ENCODE assay signal across 9 cellular contexts in genomic region chr19:10462042-10462441, GRCh38. TPM values are rescaled to one million over a fixed set of nuclear protein-coding genes. Genes with fewer than 3 reads are reported as not detected.
A peak's percentile ranks its signal among the peaks of the same experiment; 100 is the strongest.
DNase-seq lines count a peak whose midpoint lies in the region; ATAC-seq and TF ChIP-seq lines count a peak whose summit lies in the region.
"Not testable (repeated sequence)": the region's sequence is repeated elsewhere in the genome, so short reads cannot be mapped to it uniquely, and the experiment has no call there.
"Had no signal": no experiment of that assay in that cellular context is flagged by ENCODE, and none has a peak within 500 bp of the region (broad histone marks: within the 10 kb centered on the region; RNA-seq: fewer than 3 reads in every experiment).

No MANE protein-coding gene starts in this region.

- H3K4me1 ChIP-seq in HUES6 (ENCODE audit: control insufficient read depth, insufficient read depth, low read length); RWPE2 (ENCODE audit: insufficient read depth, poor library complexity, severe bottlenecking); effector memory CD4-positive, alpha-beta T cell (ENCODE audit: control insufficient read depth, insufficient read depth, low read length, poor library complexity, severe bottlenecking); iPS-18a (ENCODE audit: control insufficient read depth, low read depth, low read length): not testable (repeated sequence)

- not testable (repeated sequence) for H3K9me3 Mint-ChIP-seq in CD14-positive monocyte; activated naive CD4-positive, alpha-beta T cell treated with anti-CD3 and anti-CD28 coated beads, Interleukin-2, amount 50 U/mL, for 24 hours; natural killer cell treated with Interleukin-12 subunit alpha and Interleukin-12 subunit beta and Interleukin-15 and Interleukin-18, amount 100 ng/mL, for 72 hours; stimulated activated effector memory CD8-positive, alpha-beta T cell treated with anti-CD3 and anti-CD28 coated beads, Interleukin-12 subunit alpha, Interleukin-12 subunit beta, amount 100 ng/mL, for 72 hours

- not testable (repeated sequence) for H3K27ac Mint-ChIP-seq in CD14-positive monocyte; activated naive CD4-positive, alpha-beta T cell treated with anti-CD3 and anti-CD28 coated beads, Interleukin-2, amount 50 U/mL, for 24 hours; natural killer cell treated with Interleukin-12 subunit alpha and Interleukin-12 subunit beta and Interleukin-15 and Interleukin-18, amount 100 ng/mL, for 72 hours
- peak overlapping the region; percentile 34 for H3K27ac Mint-ChIP-seq in stimulated activated effector memory CD8-positive, alpha-beta T cell treated with anti-CD3 and anti-CD28 coated beads, Interleukin-12 subunit alpha, Interleukin-12 subunit beta, amount 100 ng/mL, for 72 hours

- not testable (repeated sequence) for DNase-seq in CD14-positive monocyte (ENCODE audit: low spot score); RWPE2 (ENCODE audit: low spot score); effector memory CD4-positive, alpha-beta T cell; natural killer cell treated with Interleukin-12 subunit alpha and Interleukin-12 subunit beta and Interleukin-15 and Interleukin-18, amount 100 ng/mL, for 72 hours (ENCODE audit: low spot score); stimulated activated effector memory CD8-positive, alpha-beta T cell treated with anti-CD3 and anti-CD28 coated beads, Interleukin-12 subunit alpha, Interleukin-12 subunit beta, amount 100 ng/mL, for 72 hours (ENCODE audit: low spot score in 2 of 2)

- H3K27ac ChIP-seq in HUES6 (ENCODE audit: low read depth, low read length); RWPE2 (ENCODE audit: poor library complexity, severe bottlenecking); effector memory CD4-positive, alpha-beta T cell (ENCODE audit: insufficient read depth, low read length, poor library complexity, severe bottlenecking); iPS-18a (ENCODE audit: low read length): not testable (repeated sequence)

- intact Hi-C loops in CD14-positive monocyte (cut with micrococcal nuclease) = loop anchor here in 1 of 2 donors (5.0 kb wide), 1 partner anchor 105 kb away; the partner anchor contains the start of genes CDKN2D and KRI1

- H3K9ac ChIP-seq in HUES6 (ENCODE audit: low read length); iPS-18a (ENCODE audit: low read length): not testable (repeated sequence)

- H3K36me3 ChIP-seq in HUES6 (ENCODE audit: control insufficient read depth, insufficient read depth, low read length); RWPE2 (ENCODE audit: low read depth); effector memory CD4-positive, alpha-beta T cell (ENCODE audit: control insufficient read depth, insufficient read depth, low read length); iPS-18a (ENCODE audit: control insufficient read depth, low read depth, low read length): not testable (repeated sequence)

- peaks cover 26 to 52% of the 10 kb centered on the region in 2 donors for H3K36me3 Mint-ChIP-seq in CD14-positive monocyte
- H3K36me3 Mint-ChIP-seq in activated naive CD4-positive, alpha-beta T cell treated with anti-CD3 and anti-CD28 coated beads, Interleukin-2, amount 50 U/mL, for 24 hours; natural killer cell treated with Interleukin-12 subunit alpha and Interleukin-12 subunit beta and Interleukin-15 and Interleukin-18, amount 100 ng/mL, for 72 hours: not testable (repeated sequence)
- peaks cover 89% of the 10 kb centered on the region for H3K36me3 Mint-ChIP-seq in stimulated activated effector memory CD8-positive, alpha-beta T cell treated with anti-CD3 and anti-CD28 coated beads, Interleukin-12 subunit alpha, Interleukin-12 subunit beta, amount 100 ng/mL, for 72 hours

- peaks cover 2 to 12% (median 11%) of the 10 kb centered on the region in 3 donors for H3K27me3 Mint-ChIP-seq in CD14-positive monocyte (ENCODE audit: low read depth in 3 of 3)
- H3K27me3 Mint-ChIP-seq in activated naive CD4-positive, alpha-beta T cell treated with anti-CD3 and anti-CD28 coated beads, Interleukin-2, amount 50 U/mL, for 24 hours; natural killer cell treated with Interleukin-12 subunit alpha and Interleukin-12 subunit beta and Interleukin-15 and Interleukin-18, amount 100 ng/mL, for 72 hours: not testable (repeated sequence)

- H3K4me3 ChIP-seq in HUES6 (ENCODE audit: low read depth, low read length) (peak overlapping the region; percentile 72), RWPE2 (ENCODE audit: severe bottlenecking) (peak overlapping the region; percentile 28), iPS-18a (ENCODE audit: low read length) (peak overlapping the region; percentile 78)
- peak overlapping the region; percentile 44 for H3K4me3 ChIP-seq in effector memory CD4-positive, alpha-beta T cell (ENCODE audit: insufficient read depth, low read depth, low read length, poor library complexity, severe bottlenecking)

- not testable (repeated sequence) for TF ChIP-seq CTCF in CD14-positive monocyte (IDR thresholded peaks at IDR 0.05); RWPE2 (IDR thresholded peaks at IDR 0.05; ENCODE audit: poor library complexity, severe bottlenecking)

- H3K4me3 Mint-ChIP-seq in CD14-positive monocyte = peak overlapping the region; percentile 37 to 72
- H3K4me3 Mint-ChIP-seq in activated naive CD4-positive, alpha-beta T cell treated with anti-CD3 and anti-CD28 coated beads, Interleukin-2, amount 50 U/mL, for 24 hours = peak overlapping the region; percentile 55
- peak overlapping the region; percentile 23 for H3K4me3 Mint-ChIP-seq in natural killer cell treated with Interleukin-12 subunit alpha and Interleukin-12 subunit beta and Interleukin-15 and Interleukin-18, amount 100 ng/mL, for 72 hours
- H3K4me3 Mint-ChIP-seq in stimulated activated effector memory CD8-positive, alpha-beta T cell treated with anti-CD3 and anti-CD28 coated beads, Interleukin-12 subunit alpha, Interleukin-12 subunit beta, amount 100 ng/mL, for 72 hours = not testable (repeated sequence)

- H3K27me3 ChIP-seq in HUES6 (ENCODE audit: control insufficient read depth, insufficient read depth, low read length); RWPE2 (ENCODE audit: insufficient read depth, poor library complexity, severe bottlenecking); effector memory CD4-positive, alpha-beta T cell (replicated peaks; ENCODE audit: control insufficient read depth, insufficient read depth, low read length, poor library complexity, severe bottlenecking); iPS-18a (ENCODE audit: control insufficient read depth, insufficient read depth, low read length): not testable (repeated sequence)

- not testable (repeated sequence) for ATAC-seq in RWPE2 (ENCODE audit: low read depth); natural killer cell treated with Interleukin-12 subunit alpha and Interleukin-12 subunit beta and Interleukin-15 and Interleukin-18, amount 100 ng/mL, for 72 hours; stimulated activated effector memory CD8-positive, alpha-beta T cell treated with anti-CD3 and anti-CD28 coated beads, Interleukin-12 subunit alpha, Interleukin-12 subunit beta, amount 100 ng/mL, for 72 hours

- H3K4me1 Mint-ChIP-seq in CD14-positive monocyte; activated naive CD4-positive, alpha-beta T cell treated with anti-CD3 and anti-CD28 coated beads, Interleukin-2, amount 50 U/mL, for 24 hours; natural killer cell treated with Interleukin-12 subunit alpha and Interleukin-12 subunit beta and Interleukin-15 and Interleukin-18, amount 100 ng/mL, for 72 hours (ENCODE audit: low read depth in 2 of 2): not testable (repeated sequence)
- peaks cover 15% of the 10 kb centered on the region for H3K4me1 Mint-ChIP-seq in stimulated activated effector memory CD8-positive, alpha-beta T cell treated with anti-CD3 and anti-CD28 coated beads, Interleukin-12 subunit alpha, Interleukin-12 subunit beta, amount 100 ng/mL, for 72 hours

- H3K9me3 ChIP-seq in HUES6 (ENCODE audit: control insufficient read depth, insufficient read depth, low read depth, low read length); RWPE2 (ENCODE audit: severe bottlenecking); effector memory CD4-positive, alpha-beta T cell (ENCODE audit: control insufficient read depth, low read length); iPS-18a (ENCODE audit: control insufficient read depth, low read depth, low read length): not testable (repeated sequence)

RNA-seq across cellular contexts. Expression of gene KEAP1, which starts 41.1 kb away (rescaled TPM):
- polyA plus RNA-seq in CD14-positive monocyte = 10 to 100 TPM; 26.0 to 32.6 TPM
- 100 to 1,000 TPM in 1 of 2 donors, 10 to 100 TPM in 1; 94.0 to 118 TPM for total RNA-seq in natural killer cell treated with Interleukin-12 subunit alpha and Interleukin-12 subunit beta and Interleukin-15 and Interleukin-18, amount 100 ng/mL, for 72 hours

RNA-seq across cellular contexts. Expression of gene PDE4A, which starts 41.7 kb away (rescaled TPM):
- 1 to 10 TPM; 4.7 to 5.8 TPM for polyA plus RNA-seq in CD14-positive monocyte
- 10 to 100 TPM; 14.5 to 46.6 TPM for total RNA-seq in natural killer cell treated with Interleukin-12 subunit alpha and Interleukin-12 subunit beta and Interleukin-15 and Interleukin-18, amount 100 ng/mL, for 72 hours

RNA-seq across cellular contexts. Expression of gene S1PR5, which starts 55.2 kb away (rescaled TPM):
- polyA plus RNA-seq in CD14-positive monocyte = under 1 TPM; 0.18 to 0.46 TPM
- total RNA-seq in natural killer cell treated with Interleukin-12 subunit alpha and Interleukin-12 subunit beta and Interleukin-15 and Interleukin-18, amount 100 ng/mL, for 72 hours = 10 to 100 TPM in 1 of 2 donors, 1 to 10 TPM in 1; 5.1 to 16.3 TPM
- total RNA-seq: RPMI7951 had no signal

RNA-seq across cellular contexts. Expression of gene CDC37, which starts 58.7 kb away (rescaled TPM):
- polyA plus RNA-seq in CD14-positive monocyte = 10 to 100 TPM; 49.3 to 54.9 TPM
- 100 to 1,000 TPM; 228 to 368 TPM for total RNA-seq in natural killer cell treated with Interleukin-12 subunit alpha and Interleukin-12 subunit beta and Interleukin-15 and Interleukin-18, amount 100 ng/mL, for 72 hours

Comparison
In these comparisons a context has a peak if more than half of its experiments do, and no peak if none do; other contexts are left out.
1. H3K4me3 ChIP-seq: peak in every context shown above with its lines; median percentile 78 in iPS-18a; 72 in HUES6; 44 in effector memory CD4-positive, alpha-beta T cell; 28 in RWPE2.